In the genomic region with DNA sequence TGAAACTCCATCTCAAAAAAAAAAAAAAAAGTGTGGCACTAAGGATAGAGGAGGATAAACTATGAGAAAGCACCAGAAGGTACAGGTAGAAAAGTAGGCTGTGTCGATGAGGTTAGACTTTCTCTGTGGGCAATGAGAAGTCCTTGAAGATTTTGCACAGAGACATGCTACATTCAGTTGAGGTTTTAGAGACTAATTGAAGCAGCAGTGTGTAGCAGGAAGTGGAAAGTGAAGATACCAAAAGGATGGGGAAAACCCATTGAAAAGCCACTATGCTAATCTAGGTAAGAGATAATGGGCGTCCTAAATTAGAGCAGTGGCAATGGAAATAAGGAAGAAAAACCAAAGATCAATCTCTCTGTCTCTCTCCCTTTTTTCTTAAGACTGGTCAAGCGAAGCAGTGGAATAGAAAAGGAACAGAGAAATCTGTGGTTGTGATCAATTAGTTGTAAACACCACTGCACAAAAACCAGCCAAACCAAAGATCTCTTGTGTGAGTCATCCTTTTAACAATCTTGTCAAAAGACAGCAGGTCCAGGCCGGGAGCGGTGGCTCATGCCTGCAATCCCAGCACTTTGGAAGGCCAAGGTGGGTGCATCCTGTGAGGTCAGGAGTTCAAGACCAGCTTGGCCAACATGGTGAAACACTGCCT, we compare ENCODE assay signal across 10 cellular contexts. TPM values are rescaled to one million over a fixed set of nuclear protein-coding genes. Genes with fewer than 3 reads are reported as not detected.
DNase-seq lines count a peak whose midpoint lies in the region; ATAC-seq and TF ChIP-seq lines count a peak whose summit lies in the region.
"Had no signal": no experiment of that assay in that cellular context is flagged by ENCODE, and none has a peak within 500 bp of the region (broad histone marks: within the 10 kb centered on the region; RNA-seq: fewer than 3 reads in every experiment).

No MANE protein-coding gene starts in this region.

- H3K27me3 Mint-ChIP-seq in activated CD4-positive, alpha-beta T cell treated with anti-CD3 and anti-CD28 coated beads for 36 hours, result peaks cover 8% of the 10 kb centered on the region
- peaks cover 12% of the 10 kb centered on the region for H3K27me3 Mint-ChIP-seq in activated CD8-positive, alpha-beta T cell treated with anti-CD3 and anti-CD28 coated beads, Interleukin-2, amount 10 ng/mL, durations not matched to agents 7 days and 5 days (ENCODE audit: low read depth)

- H3K4me3 Mint-ChIP-seq in activated CD4-positive, alpha-beta T cell treated with anti-CD3 and anti-CD28 coated beads for 36 hours, result peak overlapping the region; percentile 22
- H3K4me3 Mint-ChIP-seq in activated CD8-positive, alpha-beta T cell treated with anti-CD3 and anti-CD28 coated beads, Interleukin-2, amount 10 ng/mL, durations not matched to agents 7 days and 5 days, result peak overlapping the region; percentile 44
- no peak overlapping the region for H3K4me3 Mint-ChIP-seq in stimulated activated effector memory CD8-positive, alpha-beta T cell treated with anti-CD3 and anti-CD28 coated beads, Interleukin-12 subunit alpha, Interleukin-12 subunit beta, amount 100 ng/mL, for 72 hours

- POLR2A ChIA-PET in activated CD4-positive, alpha-beta T cell treated with anti-CD3 and anti-CD28 coated beads for 36 hours (lab: Charles Lee), result no interaction called here
- POLR2A ChIA-PET in activated CD8-positive, alpha-beta T cell treated with anti-CD3 and anti-CD28 coated beads, Interleukin-2, amount 10 ng/mL, durations not matched to agents 7 days and 5 days (lab: Charles Lee), result interaction anchor here (1.0 kb wide), 1 partner anchor 430 kb away, joined by 3 read pairs; the partner anchor contains the start of gene AASDH

- peak; percentile 65 for DNase-seq in activated CD4-positive, alpha-beta T cell treated with anti-CD3 and anti-CD28 coated beads for 36 hours
- DNase-seq in activated CD4-positive, alpha-beta T cell treated with anti-CD3 and anti-CD28 coated beads, Interleukin-2, amount 50 U/mL, for 4 hours, result no peak
- DNase-seq in activated CD8-positive, alpha-beta T cell treated with anti-CD3 and anti-CD28 coated beads, Interleukin-2, amount 10 ng/mL, durations not matched to agents 7 days and 5 days, result peak; percentile 51
- no peak for DNase-seq in stimulated activated effector memory CD8-positive, alpha-beta T cell treated with anti-CD3 and anti-CD28 coated beads, Interleukin-12 subunit alpha, Interleukin-12 subunit beta, amount 100 ng/mL, for 72 hours (ENCODE audit: low spot score in 2 of 2)
- DNase-seq in GF-D8 (lab: John Stamatoyannopoulos, UW) (no peak), kidney glomerular epithelial cell (lab: John Stamatoyannopoulos, UW) (no peak)

- no peaks in the 10 kb centered on the region for H3K9me3 Mint-ChIP-seq in activated CD4-positive, alpha-beta T cell treated with anti-CD3 and anti-CD28 coated beads for 36 hours (ENCODE audit: low read depth)
- H3K9me3 Mint-ChIP-seq in activated CD8-positive, alpha-beta T cell treated with anti-CD3 and anti-CD28 coated beads, Interleukin-2, amount 10 ng/mL, durations not matched to agents 7 days and 5 days (ENCODE audit: insufficient read depth), result peaks cover 12% of the 10 kb centered on the region
- H3K9me3 Mint-ChIP-seq in stimulated activated effector memory CD8-positive, alpha-beta T cell treated with anti-CD3 and anti-CD28 coated beads, Interleukin-12 subunit alpha, Interleukin-12 subunit beta, amount 100 ng/mL, for 72 hours, result no peaks in the 10 kb centered on the region

- H3K27ac Mint-ChIP-seq in activated CD4-positive, alpha-beta T cell treated with anti-CD3 and anti-CD28 coated beads for 36 hours, result peak overlapping the region; percentile 58
- peak overlapping the region; percentile 79 for H3K27ac Mint-ChIP-seq in activated CD8-positive, alpha-beta T cell treated with anti-CD3 and anti-CD28 coated beads, Interleukin-2, amount 10 ng/mL, durations not matched to agents 7 days and 5 days
- no peak overlapping the region for H3K27ac Mint-ChIP-seq in stimulated activated effector memory CD8-positive, alpha-beta T cell treated with anti-CD3 and anti-CD28 coated beads, Interleukin-12 subunit alpha, Interleukin-12 subunit beta, amount 100 ng/mL, for 72 hours

- CTCF ChIA-PET in activated CD4-positive, alpha-beta T cell treated with anti-CD3 and anti-CD28 coated beads for 36 hours (lab: Charles Lee), result interaction anchor here (1.0 kb wide), 1 partner anchor 18 kb away, joined by 4 read pairs; no protein-coding TSS in a partner anchor
- CTCF ChIA-PET in activated CD8-positive, alpha-beta T cell treated with anti-CD3 and anti-CD28 coated beads, Interleukin-2, amount 10 ng/mL, durations not matched to agents 7 days and 5 days (lab: Charles Lee), result interaction anchor here (1.4 to 2.4 kb wide), 3 partner anchors 14 to 19 kb away, joined by 4 to 10 read pairs (median 7); no protein-coding TSS in a partner anchor

- ATAC-seq in activated CD4-positive, alpha-beta T cell treated with anti-CD3 and anti-CD28 coated beads for 36 hours, result peak; percentile 76
- ATAC-seq in HG03095 (IDR thresholded peaks at IDR 0.05; ENCODE audit: unreplicated experiment) (peak; percentile 92), SK-N-SH treated with all-trans-retinoic acid at 6 μM for 48 hours (no peak)
- peak; percentile 81 for ATAC-seq in activated CD8-positive, alpha-beta T cell treated with anti-CD3 and anti-CD28 coated beads, Interleukin-2, amount 10 ng/mL, durations not matched to agents 7 days and 5 days
- peak; percentile 87 for ATAC-seq in stimulated activated effector memory CD8-positive, alpha-beta T cell treated with anti-CD3 and anti-CD28 coated beads, Interleukin-12 subunit alpha, Interleukin-12 subunit beta, amount 100 ng/mL, for 72 hours
- ATAC-seq: A549 had no signal

- H3K4me1 Mint-ChIP-seq in activated CD4-positive, alpha-beta T cell treated with anti-CD3 and anti-CD28 coated beads for 36 hours, result peaks cover 34% of the 10 kb centered on the region
- H3K4me1 Mint-ChIP-seq in activated CD8-positive, alpha-beta T cell treated with anti-CD3 and anti-CD28 coated beads, Interleukin-2, amount 10 ng/mL, durations not matched to agents 7 days and 5 days (ENCODE audit: low read depth), result peaks cover 35% of the 10 kb centered on the region
- peaks cover 16% of the 10 kb centered on the region for H3K4me1 Mint-ChIP-seq in stimulated activated effector memory CD8-positive, alpha-beta T cell treated with anti-CD3 and anti-CD28 coated beads, Interleukin-12 subunit alpha, Interleukin-12 subunit beta, amount 100 ng/mL, for 72 hours

- H3K36me3 Mint-ChIP-seq in activated CD4-positive, alpha-beta T cell treated with anti-CD3 and anti-CD28 coated beads for 36 hours (ENCODE audit: low read depth), result no peaks in the 10 kb centered on the region
- H3K36me3 Mint-ChIP-seq in activated CD8-positive, alpha-beta T cell treated with anti-CD3 and anti-CD28 coated beads, Interleukin-2, amount 10 ng/mL, durations not matched to agents 7 days and 5 days (ENCODE audit: low read depth), result peaks cover 10% of the 10 kb centered on the region
- no peaks in the 10 kb centered on the region for H3K36me3 Mint-ChIP-seq in stimulated activated effector memory CD8-positive, alpha-beta T cell treated with anti-CD3 and anti-CD28 coated beads, Interleukin-12 subunit alpha, Interleukin-12 subunit beta, amount 100 ng/mL, for 72 hours

- intact Hi-C loops in activated CD4-positive, alpha-beta T cell treated with anti-CD3 and anti-CD28 coated beads for 36 hours (cut with DNase I, micrococcal nuclease), result loop anchor here (1.0 to 5.0 kb wide), 3 partner anchors 14 to 159 kb away; partner anchors contain the start of genes HOPX (in 1 of the 2), NOA1 (in 1 of the 2) and POLR2B (in 1 of the 2)

TF ChIP-seq in SK-N-SH treated with all-trans-retinoic acid at 6 μM for 48 hours, 23 proteins besides CTCF, POLR2A, EP300 and RAD21 (continues in another document):
- TF ChIP-seq ZFP3 (CRISPR knock-in tag; IDR thresholded peaks at IDR 0.05) (no peak), BACH2 (CRISPR knock-in tag; IDR thresholded peaks at IDR 0.05; ENCODE audit: borderline replicate concordance) (no peak), ZFP30 (CRISPR knock-in tag; IDR thresholded peaks at IDR 0.05) (no peak), ARNTL (CRISPR knock-in tag; IDR thresholded peaks at IDR 0.05; ENCODE audit: borderline replicate concordance, low read depth) (no peak), TOX (CRISPR knock-in tag; IDR thresholded peaks at IDR 0.05; ENCODE audit: borderline replicate concordance) (no peak), ISL1 (CRISPR knock-in tag; IDR thresholded peaks at IDR 0.05) (no peak), CSDC2 (CRISPR knock-in tag; IDR thresholded peaks at IDR 0.05) (no peak), ESRRG (CRISPR knock-in tag; IDR thresholded peaks at IDR 0.05) (no peak), SNAI2 (CRISPR knock-in tag; IDR thresholded peaks at IDR 0.05) (no peak)
- TF ChIP-seq, protein P1, sequence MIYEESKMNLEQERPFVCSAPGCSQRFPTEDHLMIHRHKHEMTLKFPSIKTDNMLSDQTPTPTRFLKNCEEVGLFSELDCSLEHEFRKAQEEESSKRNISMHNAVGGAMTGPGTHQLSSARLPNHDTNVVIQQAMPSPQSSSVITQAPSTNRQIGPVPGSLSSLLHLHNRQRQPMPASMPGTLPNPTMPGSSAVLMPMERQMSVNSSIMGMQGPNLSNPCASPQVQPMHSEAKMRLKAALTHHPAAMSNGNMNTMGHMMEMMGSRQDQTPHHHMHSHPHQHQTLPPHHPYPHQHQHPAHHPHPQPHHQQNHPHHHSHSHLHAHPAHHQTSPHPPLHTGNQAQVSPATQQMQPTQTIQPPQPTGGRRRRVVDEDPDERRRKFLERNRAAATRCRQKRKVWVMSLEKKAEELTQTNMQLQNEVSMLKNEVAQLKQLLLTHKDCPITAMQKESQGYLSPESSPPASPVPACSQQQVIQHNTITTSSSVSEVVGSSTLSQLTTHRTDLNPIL (CRISPR knock-in tag; IDR thresholded peaks at IDR 0.05; ENCODE audit: low read depth), result no peak
- TF ChIP-seq, protein P2, sequence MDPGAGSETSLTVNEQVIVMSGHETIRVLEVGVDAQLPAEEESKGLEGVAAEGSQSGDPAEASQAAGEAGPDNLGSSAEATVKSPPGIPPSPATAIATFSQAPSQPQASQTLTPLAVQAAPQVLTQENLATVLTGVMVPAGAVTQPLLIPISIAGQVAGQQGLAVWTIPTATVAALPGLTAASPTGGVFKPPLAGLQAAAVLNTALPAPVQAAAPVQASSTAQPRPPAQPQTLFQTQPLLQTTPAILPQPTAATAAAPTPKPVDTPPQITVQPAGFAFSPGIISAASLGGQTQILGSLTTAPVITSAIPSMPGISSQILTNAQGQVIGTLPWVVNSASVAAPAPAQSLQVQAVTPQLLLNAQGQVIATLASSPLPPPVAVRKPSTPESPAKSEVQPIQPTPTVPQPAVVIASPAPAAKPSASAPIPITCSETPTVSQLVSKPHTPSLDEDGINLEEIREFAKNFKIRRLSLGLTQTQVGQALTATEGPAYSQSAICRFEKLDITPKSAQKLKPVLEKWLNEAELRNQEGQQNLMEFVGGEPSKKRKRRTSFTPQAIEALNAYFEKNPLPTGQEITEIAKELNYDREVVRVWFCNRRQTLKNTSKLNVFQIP (CRISPR knock-in tag; IDR thresholded peaks at IDR 0.05; ENCODE audit: borderline replicate concordance, low read depth), result no peak

RNA-seq across cellular contexts. Expression of gene SPINK2, which starts 3.5 kb away (rescaled TPM):
- 1 to 10 TPM; 1.3 to 1.9 TPM for total RNA-seq in activated CD4-positive, alpha-beta T cell treated with anti-CD3 and anti-CD28 coated beads for 36 hours
- 1 to 10 TPM; 5.7 to 9.4 TPM for total RNA-seq in activated CD8-positive, alpha-beta T cell treated with anti-CD3 and anti-CD28 coated beads, Interleukin-2, amount 10 ng/mL, durations not matched to agents 7 days and 5 days
- total RNA-seq: urinary bladder had no signal

Comparison
In these comparisons a context has a peak if more than half of its experiments do, and no peak if none do; other contexts are left out.
1. DNase-seq: peak in activated CD4-positive, alpha-beta T cell treated with anti-CD3 and anti-CD28 coated beads for 36 hours (single experiment) and activated CD8-positive, alpha-beta T cell treated with anti-CD3 and anti-CD28 coated beads, Interleukin-2, amount 10 ng/mL, durations not matched to agents 7 days and 5 days (single experiment); none in activated CD4-positive, alpha-beta T cell treated with anti-CD3 and anti-CD28 coated beads, Interleukin-2, amount 50 U/mL, for 4 hours (0 of 2), stimulated activated effector memory CD8-positive, alpha-beta T cell treated with anti-CD3 and anti-CD28 coated beads, Interleukin-12 subunit alpha, Interleukin-12 subunit beta, amount 100 ng/mL, for 72 hours (0 of 2), GF-D8 (single experiment) and kidney glomerular epithelial cell (single experiment).